9 cellular contexts compared by ENCODE assay signal in genomic region chr1:47533176-47534039, GRCh38.
DNase-seq lines count a peak whose midpoint lies in the region; ATAC-seq and TF ChIP-seq lines count a peak whose summit lies in the region.
"Had no signal": no experiment of that assay in that cellular context is flagged by ENCODE, and none has a peak within 500 bp of the region (broad histone marks: within the 10 kb centered on the region; RNA-seq: fewer than 3 reads in every experiment).

No MANE protein-coding gene starts in this region.

- TF ChIP-seq CTCF in body of pancreas (IDR thresholded peaks at IDR 0.05) (no peak), gastrocnemius medialis (IDR thresholded peaks at IDR 0.05 in 4 of 5, conservative IDR thresholded peaks at IDR 0.05 in 1 of 5) (no peak)

- 2% methylated on average over 53 of the region's 57 CpGs for WGBS in HUES64
- WGBS in body of pancreas, 2 donors = 15 to 30% methylated on average over 47 to 54 of the region's 57 CpGs

- TF ChIP-seq POLR2A in body of pancreas (IDR thresholded peaks at IDR 0.05) (no peak), gastrocnemius medialis (IDR thresholded peaks at IDR 0.05) (no peak)

- H3K4me3 ChIP-seq in HUES64 (ENCODE audit: low read length) = peak overlapping the region; percentile 69
- no peak overlapping the region for H3K4me3 ChIP-seq in body of pancreas
- peak overlapping the region; percentile 46 to 59 (median 55) for H3K4me3 ChIP-seq in gastrocnemius medialis
- no peak overlapping the region for H3K4me3 ChIP-seq in Karpas-422 (ENCODE audit: low read length)

- no peaks in the 10 kb centered on the region for H3K36me3 ChIP-seq in HUES64 (ENCODE audit: insufficient read depth, low read length)
- no peaks in the 10 kb centered on the region for H3K36me3 ChIP-seq in body of pancreas (replicated peaks in 1 of 2; ENCODE audit: insufficient read depth in 1 of 2, low read depth in 2 of 2)
- H3K36me3 ChIP-seq in gastrocnemius medialis = no peaks in the 10 kb centered on the region
- H3K36me3 ChIP-seq in Karpas-422 (ENCODE audit: insufficient read depth, low read length) = no peaks in the 10 kb centered on the region

- H3K27me3 ChIP-seq in HUES64 (ENCODE audit: insufficient read depth, low read length) (peaks cover 17% of the 10 kb centered on the region), body of pancreas (no peaks in the 10 kb centered on the region), gastrocnemius medialis (peaks cover 0 to 11% (median 5%) of the 10 kb centered on the region in 3 donors), Karpas-422 (ENCODE audit: low read length) (no peaks in the 10 kb centered on the region)

- intact Hi-C loops in body of pancreas (cut with DNase I) (loop anchor here (10.0 kb wide), 1 partner anchor 181 kb away; no protein-coding TSS in a partner anchor), gastrocnemius medialis (cut with DNase I; ENCODE audit: low total_unique reads) (no loop called here)

- H2AFZ ChIP-seq in Karpas-422 (ENCODE audit: low read length) = no peak overlapping the region

- H3K36me3 Mint-ChIP-seq in activated naive CD4-positive, alpha-beta T cell treated with anti-CD3 and anti-CD28 coated beads, Interleukin-2, amount 50 U/mL, for 72 hours = peaks cover 0 to 7% of the 10 kb centered on the region in 2 donors

- no peaks in the 10 kb centered on the region for H4K20me1 ChIP-seq in Karpas-422 (ENCODE audit: insufficient read depth, low read depth, low read length)

- no peak overlapping the region for H3K4me2 ChIP-seq in Karpas-422 (ENCODE audit: low read depth, low read length, poor library complexity, severe bottlenecking)

- H3K9me3 Mint-ChIP-seq in activated naive CD4-positive, alpha-beta T cell treated with anti-CD3 and anti-CD28 coated beads, Interleukin-2, amount 50 U/mL, for 72 hours = peaks cover 5 to 8% of the 10 kb centered on the region in 2 donors

- H3K27ac ChIP-seq in HUES64 (ENCODE audit: low read depth, low read length) = peak overlapping the region; percentile 74
- H3K27ac ChIP-seq in body of pancreas = no peak overlapping the region
- peak overlapping the region in 2 of 4 donors; percentile 29 to 40 for H3K27ac ChIP-seq in gastrocnemius medialis
- H3K27ac ChIP-seq in Karpas-422 (ENCODE audit: low read length) = no peak overlapping the region
- H3K27ac ChIP-seq: epithelial cell of prostate had no signal

- H3K9ac ChIP-seq in HUES64 (ENCODE audit: low read depth, low read length) (peak overlapping the region; percentile 58), Karpas-422 (ENCODE audit: low read length) (no peak overlapping the region)

- H3K27ac Mint-ChIP-seq in activated naive CD4-positive, alpha-beta T cell treated with anti-CD3 and anti-CD28 coated beads, Interleukin-2, amount 50 U/mL, for 72 hours = no peak overlapping the region

- peak; percentile 70 for DNase-seq in AG20443 (ENCODE audit: low spot score)
- peak; percentile 20 to 34 (median 26) for DNase-seq in body of pancreas
- peak; percentile 89 for DNase-seq in iPS-NIHi11 (ENCODE audit: low spot score)
- no peak for DNase-seq in gastrocnemius medialis
- no peak for DNase-seq in activated naive CD4-positive, alpha-beta T cell treated with anti-CD3 and anti-CD28 coated beads, Interleukin-2, amount 50 U/mL, for 72 hours (ENCODE audit: low spot score in 2 of 2)
- DNase-seq in Karpas-422 = no peak

- no peaks in the 10 kb centered on the region for H3K9me2 ChIP-seq in Karpas-422 (replicated peaks; ENCODE audit: insufficient read depth, low read length)

- peak; percentile 74 for ATAC-seq in body of pancreas
- ATAC-seq in gastrocnemius medialis = peak; percentile 32 to 44
- no peak for ATAC-seq in HG03378 (IDR thresholded peaks at IDR 0.05; ENCODE audit: unreplicated experiment)
- no peak for ATAC-seq in activated naive CD4-positive, alpha-beta T cell treated with anti-CD3 and anti-CD28 coated beads, Interleukin-2, amount 50 U/mL, for 72 hours

- H3K9me3 ChIP-seq in HUES64 (ENCODE audit: insufficient read depth, low read depth, low read length) = peaks cover 11% of the 10 kb centered on the region; the same call in 1 of the 2 replicates
- peaks cover 0 to 7% (median 0%) of the 10 kb centered on the region in 3 donors for H3K9me3 ChIP-seq in body of pancreas
- peaks cover 0 to 10% (median 0%) of the 10 kb centered on the region in 3 donors for H3K9me3 ChIP-seq in gastrocnemius medialis
- H3K9me3 ChIP-seq in Karpas-422 (ENCODE audit: low read length) = peaks cover 14% of the 10 kb centered on the region

- no peaks in the 10 kb centered on the region for H3K79me2 ChIP-seq in Karpas-422 (ENCODE audit: low read length)

- H3K4me1 ChIP-seq in HUES64 (ENCODE audit: insufficient read depth, low read length) (peaks cover 19% of the 10 kb centered on the region), body of pancreas (no peaks in the 10 kb centered on the region), gastrocnemius medialis (peaks cover 8 to 15% of the 10 kb centered on the region in 2 donors), Karpas-422 (ENCODE audit: low read length) (no peaks in the 10 kb centered on the region)

- in situ Hi-C loops in gastrocnemius medialis (cut with MboI; ENCODE audit: low sequenced_read_pairs in 4 of 4) = loop anchor here in 1 of 4 donors (10.0 kb wide), 1 partner anchor 171 kb away; no protein-coding TSS in a partner anchor

Comparison
In these comparisons a context has a peak if more than half of its experiments do, and no peak if none do; other contexts are left out.
1. DNase-seq: peak in AG20443 (single experiment), body of pancreas (4 of 4) and iPS-NIHi11 (single experiment); none in gastrocnemius medialis (0 of 2), activated naive CD4-positive, alpha-beta T cell treated with anti-CD3 and anti-CD28 coated beads, Interleukin-2, amount 50 U/mL, for 72 hours (0 of 2) and Karpas-422 (single experiment).
2. H3K4me3 ChIP-seq: peak in HUES64 (single experiment) and gastrocnemius medialis (4 of 4); none in body of pancreas (0 of 2) and Karpas-422 (single experiment).
3. ATAC-seq: peak in body of pancreas (single experiment) and gastrocnemius medialis (2 of 2); none in HG03378 (single experiment) and activated naive CD4-positive, alpha-beta T cell treated with anti-CD3 and anti-CD28 coated beads, Interleukin-2, amount 50 U/mL, for 72 hours (0 of 2).